ENCODE assay signal across 1 cellular context in the genomic region with DNA sequence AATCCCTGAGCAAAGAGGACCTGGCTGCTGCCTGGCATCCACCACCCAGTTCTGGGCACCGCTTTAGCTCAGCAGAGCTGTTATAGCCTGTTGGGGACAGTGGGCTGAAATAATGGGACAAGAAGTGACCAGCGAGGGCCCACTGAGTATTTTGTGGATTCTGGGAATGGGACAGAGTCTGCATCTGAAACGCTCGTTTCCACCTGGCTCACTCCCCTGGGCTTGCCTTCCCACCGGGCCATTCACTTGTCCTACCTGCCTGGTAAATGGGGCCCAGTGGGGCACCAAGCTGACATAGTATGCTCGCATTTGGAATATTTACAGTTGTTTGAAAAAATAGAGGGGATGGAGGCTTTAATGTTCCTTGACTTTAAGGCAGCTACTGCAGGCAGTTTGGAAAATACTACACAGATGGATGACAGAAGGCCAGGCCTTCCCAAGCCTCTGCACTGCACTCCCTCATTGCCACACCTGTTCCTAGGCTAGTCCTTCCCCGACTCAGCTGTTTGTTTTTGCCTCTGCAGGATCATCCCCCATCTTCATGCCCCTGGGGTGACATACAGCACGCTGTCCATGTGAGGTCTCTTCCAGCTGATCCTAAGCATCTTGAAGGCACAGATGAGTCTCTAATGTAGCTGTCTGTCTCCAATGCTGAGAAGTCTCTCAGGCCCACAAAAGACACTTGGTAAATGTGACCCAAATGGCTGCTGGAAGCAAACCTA.
TF ChIP-seq lines count a peak whose summit lies in the region.

No MANE protein-coding gene starts in this region.

TF ChIP-seq in H1, 55 proteins besides CTCF, POLR2A, EP300 and RAD21:
- TF ChIP-seq TCF12 (IDR thresholded peaks at IDR 0.05; ENCODE audit: low read depth, low read length) = peak; percentile 37; the same call in 1 of the 2 replicates
- peak; percentile 50; the same call in 1 of the 2 replicates for TF ChIP-seq POLR2AphosphoS5 (IDR thresholded peaks at IDR 0.05; ENCODE audit: low read depth, low read length)
- no peak for TF ChIP-seq KDM4A (IDR thresholded peaks at IDR 0.05; ENCODE audit: low read depth, low read length, severe bottlenecking)
